Comparison of ENCODE assay signal across 17 cellular contexts in genomic region chr7:126778101-126778500, GRCh38.
DNase-seq lines count a peak whose midpoint lies in the region; ATAC-seq and TF ChIP-seq lines count a peak whose summit lies in the region.
"Had no signal": no experiment of that assay in that cellular context is flagged by ENCODE, and none has a peak within 500 bp of the region (broad histone marks: within the 10 kb centered on the region; RNA-seq: fewer than 3 reads in every experiment).

No MANE protein-coding gene starts in this region.

- DNase-seq in ELF-1 (ENCODE audit: low read depth, low spot score) (peak; percentile 40), NCI-H1436 treated with DMSO at 0.1 percent for 48 hours (lab: John Stamatoyannopoulos, UW) (peak; percentile 100), NCI-H345 (lab: John Stamatoyannopoulos, UW) (peak; percentile 97), endodermal cell (no peak), mesenteric fat pad (ENCODE audit: low spot score) (no peak), CD1c-positive myeloid dendritic cell (ENCODE audit: extremely low spot score) (no peak)
- no peak for DNase-seq in activated CD4-positive, alpha-beta T cell treated with anti-CD3 and anti-CD28 coated beads, Interleukin-2, amount 10 ng/mL, durations not matched to agents 24 days and 14 days
- DNase-seq: activated gamma-delta T cell treated with Interleukin-2 at 50 U/mL for 16 hours, anterior cingulate cortex, hypothalamus, IMR-90, right cardiac atrium, T-helper 2 cell had no signal

- no peaks in the 10 kb centered on the region for H3K27me3 Mint-ChIP-seq in endodermal cell (ENCODE audit: insufficient read depth)
- no peaks in the 10 kb centered on the region for H3K27me3 Mint-ChIP-seq in activated CD4-positive, alpha-beta T cell treated with anti-CD3 and anti-CD28 coated beads, Interleukin-2, amount 10 ng/mL, durations not matched to agents 24 days and 14 days

- H3K9ac ChIP-seq in endodermal cell (ENCODE audit: extremely low read depth, low read length, poor library complexity, severe bottlenecking) = no peak overlapping the region

- 80 to 95% methylated on average over 1 of the region's 1 CpG for WGBS in endodermal cell (ENCODE audit: insufficient coverage in 1 of 2, insufficient read length in 1 of 2), 2 experiments

- H3K4me3 Mint-ChIP-seq in endodermal cell = no peak overlapping the region
- no peak overlapping the region for H3K4me3 Mint-ChIP-seq in activated CD4-positive, alpha-beta T cell treated with anti-CD3 and anti-CD28 coated beads, Interleukin-2, amount 10 ng/mL, durations not matched to agents 24 days and 14 days

- H3K9me3 Mint-ChIP-seq in endodermal cell = no peaks in the 10 kb centered on the region
- H3K9me3 Mint-ChIP-seq in activated CD4-positive, alpha-beta T cell treated with anti-CD3 and anti-CD28 coated beads, Interleukin-2, amount 10 ng/mL, durations not matched to agents 24 days and 14 days = no peaks in the 10 kb centered on the region

- intact Hi-C loops in activated CD4-positive, alpha-beta T cell treated with anti-CD3 and anti-CD28 coated beads, Interleukin-2, amount 10 ng/mL, durations not matched to agents 24 days and 14 days (cut with micrococcal nuclease) = no loop called here

- H3K27me3 ChIP-seq in endodermal cell (ENCODE audit: control insufficient read depth, insufficient read depth, low read length, poor library complexity, severe bottlenecking) = no peaks in the 10 kb centered on the region
- H3K27me3 ChIP-seq: vagina had no signal

- H3K27ac Mint-ChIP-seq in endodermal cell = no peak overlapping the region
- H3K27ac Mint-ChIP-seq in activated CD4-positive, alpha-beta T cell treated with anti-CD3 and anti-CD28 coated beads, Interleukin-2, amount 10 ng/mL, durations not matched to agents 24 days and 14 days = no peak overlapping the region

- no peaks in the 10 kb centered on the region for H3K36me3 Mint-ChIP-seq in endodermal cell (ENCODE audit: low read depth)
- no peaks in the 10 kb centered on the region for H3K36me3 Mint-ChIP-seq in activated CD4-positive, alpha-beta T cell treated with anti-CD3 and anti-CD28 coated beads, Interleukin-2, amount 10 ng/mL, durations not matched to agents 24 days and 14 days (ENCODE audit: low read depth)

- TF ChIP-seq CTCF in endodermal cell (conservative IDR thresholded peaks at IDR 0.05) = no peak

- H3K27ac ChIP-seq in endodermal cell (ENCODE audit: low read depth, low read length) = no peak overlapping the region
- H3K27ac ChIP-seq: vagina had no signal

- no peaks in the 10 kb centered on the region for H3K9me3 ChIP-seq in endodermal cell (ENCODE audit: control insufficient read depth, low read length)
- H3K9me3 ChIP-seq: HAP-1, vagina had no signal

- no peaks in the 10 kb centered on the region for H3K36me3 ChIP-seq in endodermal cell (ENCODE audit: control insufficient read depth, insufficient read depth, low read length)
- H3K36me3 ChIP-seq: HAP-1, vagina had no signal

- H3K4me1 ChIP-seq in endodermal cell (ENCODE audit: control insufficient read depth, insufficient read depth, low read length) = no peaks in the 10 kb centered on the region
- H3K4me1 ChIP-seq: HAP-1, vagina had no signal

- H3K4me3 ChIP-seq in endodermal cell (ENCODE audit: low read length) = peak overlapping the region; percentile 50
- H3K4me3 ChIP-seq: HAP-1, vagina had no signal

- no peak for ATAC-seq in HG02840 (IDR thresholded peaks at IDR 0.05; ENCODE audit: low FRiP score, unreplicated experiment)
- ATAC-seq: left lobe of liver, right cardiac atrium had no signal

- H3K4me1 Mint-ChIP-seq in endodermal cell = peaks cover 10% of the 10 kb centered on the region
- H3K4me1 Mint-ChIP-seq in activated CD4-positive, alpha-beta T cell treated with anti-CD3 and anti-CD28 coated beads, Interleukin-2, amount 10 ng/mL, durations not matched to agents 24 days and 14 days = no peaks in the 10 kb centered on the region

Comparison
In these comparisons a context has a peak if more than half of its experiments do, and no peak if none do; other contexts are left out.
1. DNase-seq: peak in ELF-1 (single experiment), NCI-H1436 treated with DMSO at 0.1 percent for 48 hours (single experiment) and NCI-H345 (single experiment); none in endodermal cell (single experiment), mesenteric fat pad (single experiment), activated CD4-positive, alpha-beta T cell treated with anti-CD3 and anti-CD28 coated beads, Interleukin-2, amount 10 ng/mL, durations not matched to agents 24 days and 14 days (single experiment) and CD1c-positive myeloid dendritic cell (single experiment).